1 cellular context compared by ENCODE assay signal in the genomic region with DNA sequence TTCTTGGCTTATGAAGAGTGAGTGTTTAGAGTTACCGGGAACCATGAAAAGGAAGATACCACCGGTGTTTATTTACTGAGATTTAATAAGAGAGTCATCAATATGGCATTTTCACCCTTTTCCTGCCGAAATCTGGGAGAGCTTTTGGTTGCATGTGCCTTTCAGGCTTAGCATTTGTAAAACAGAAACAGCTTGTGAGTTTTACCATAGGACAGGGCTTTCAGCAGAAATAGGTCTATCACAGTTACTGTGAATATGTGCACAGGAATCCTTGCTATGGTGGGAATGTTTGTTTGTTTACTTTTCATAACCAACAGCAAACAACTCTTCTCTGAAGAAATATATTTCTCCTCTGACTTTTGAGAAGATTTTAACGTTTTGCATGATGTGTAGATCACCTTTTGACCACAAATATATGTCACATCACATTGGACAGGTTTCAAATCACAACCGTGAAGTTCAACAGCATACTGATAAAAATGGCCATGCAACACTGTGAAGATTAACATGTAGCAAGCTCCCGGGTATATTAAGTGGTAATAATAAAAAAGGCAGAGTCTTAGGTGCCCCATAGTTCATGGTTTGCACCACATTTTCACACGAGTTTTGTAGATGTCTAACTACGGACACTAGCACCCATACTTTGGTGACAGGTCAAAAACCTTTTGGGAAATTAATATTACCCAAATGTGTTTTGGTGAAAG.
TF ChIP-seq lines count a peak whose summit lies in the region.

No MANE protein-coding gene starts in this region.

TF ChIP-seq in endothelial cell of umbilical vein, 7 proteins besides CTCF, POLR2A, EP300 and RAD21:
- TF ChIP-seq JUN (IDR thresholded peaks at IDR 0.05; ENCODE audit: borderline replicate concordance, insufficient read depth, insufficient read length, low read depth): no peak
- no peak for TF ChIP-seq MYC (IDR thresholded peaks at IDR 0.05; ENCODE audit: low read depth, low read length)
- no peak for TF ChIP-seq POLR2AphosphoS5 (IDR thresholded peaks at IDR 0.05; ENCODE audit: insufficient read depth, low read depth, low read length)
- TF ChIP-seq EZH2 (IDR thresholded peaks at IDR 0.05; ENCODE audit: borderline replicate concordance, low read depth, low read length, severe bottlenecking): no peak
- TF ChIP-seq FOS (IDR thresholded peaks at IDR 0.05; ENCODE audit: borderline replicate concordance, insufficient read depth, low read length): no peak
- TF ChIP-seq, protein P1, sequence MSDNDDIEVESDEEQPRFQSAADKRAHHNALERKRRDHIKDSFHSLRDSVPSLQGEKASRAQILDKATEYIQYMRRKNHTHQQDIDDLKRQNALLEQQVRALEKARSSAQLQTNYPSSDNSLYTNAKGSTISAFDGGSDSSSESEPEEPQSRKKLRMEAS (IDR thresholded peaks at IDR 0.05; ENCODE audit: insufficient read depth, insufficient read length): no peak
- no peak for TF ChIP-seq GATA2 (IDR thresholded peaks at IDR 0.05; ENCODE audit: insufficient read depth, insufficient read length, low read depth, low read length)
TF ChIP-seq in endothelial cell of umbilical vein: peak in this region for 0.
